8 cellular contexts compared by ENCODE assay signal in the genomic region with DNA sequence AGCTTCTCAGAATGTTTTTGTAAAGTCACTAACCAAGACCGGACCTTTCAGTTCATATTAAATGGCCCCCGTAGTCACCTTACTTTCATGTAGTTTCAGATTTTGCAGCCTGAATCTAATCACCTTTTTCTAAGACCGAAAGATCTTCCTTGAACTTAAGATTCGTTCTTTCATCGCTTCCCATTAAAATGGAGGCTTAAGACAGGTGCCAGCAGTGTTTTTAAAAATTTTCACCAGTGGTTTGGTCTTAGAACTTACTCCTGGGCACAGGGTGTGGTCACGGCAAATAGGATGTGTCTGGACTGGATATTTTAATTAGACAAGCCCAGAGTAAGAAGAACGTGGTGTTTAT. TPM values are rescaled to one million over a fixed set of nuclear protein-coding genes. Genes with fewer than 3 reads are reported as not detected.
DNase-seq lines count a peak whose midpoint lies in the region; ATAC-seq and TF ChIP-seq lines count a peak whose summit lies in the region.

No MANE protein-coding gene starts in this region.

- H3K4me2 ChIP-seq in H9 (ENCODE audit: insufficient read depth, insufficient read length, low read length) = peak overlapping the region; percentile 82

- no peak overlapping the region for H2AK5ac ChIP-seq in H9 (ENCODE audit: insufficient read length, low read length)

- WGBS in H9 (ENCODE audit: extremely low coverage, insufficient read length, low lambda C conversion rate) = no CpG with 5 or more reads among the region's 7 CpGs
- 2% methylated on average over 7 of the region's 7 CpGs for WGBS in esophagus muscularis mucosa

- H4K8ac ChIP-seq in H9 (replicated peaks; ENCODE audit: insufficient read length, low read depth, low read length) = no peak overlapping the region

- H3K79me2 ChIP-seq in H9 (ENCODE audit: insufficient read depth, low read length) = peaks cover 53% of the 10 kb centered on the region

- no peak overlapping the region for H2BK12ac ChIP-seq in H9 (ENCODE audit: insufficient read length, low read depth, low read length)

- H3K56ac ChIP-seq in H9 (ENCODE audit: insufficient read length, low read depth, low read length) = peak overlapping the region; percentile 55

- peak overlapping the region; percentile 93 for H3K4me3 ChIP-seq in SJCRH30
- H3K4me3 ChIP-seq in esophagus muscularis mucosa = peak overlapping the region; percentile 75 to 85 (median 78)
- H3K4me3 ChIP-seq in neutrophil (ENCODE audit: low read depth in 1 of 2, low read length in 1 of 2) = peak overlapping the region; percentile 87 to 97

- no peak overlapping the region for H2AFZ ChIP-seq in H9 (ENCODE audit: low read length)

- peaks cover 53 to 58% (median 57%) of the 10 kb centered on the region in 3 experiments for H3K36me3 Mint-ChIP-seq in H9 (ENCODE audit: insufficient read depth in 1 of 3, low read depth in 3 of 3)

- peak overlapping the region; percentile 97; the same call in 1 of the 2 replicates for H3K14ac ChIP-seq in H9 (ENCODE audit: insufficient read depth, low read length)

- TF ChIP-seq CTCF in H9 (conservative IDR thresholded peaks at IDR 0.05) (no peak), esophagus muscularis mucosa (IDR thresholded peaks at IDR 0.05) (no peak), neutrophil (IDR thresholded peaks at IDR 0.05) (no peak)

- no peak overlapping the region for H4K91ac ChIP-seq in H9 (ENCODE audit: insufficient read length, low read depth, low read length)

- H2BK20ac ChIP-seq in H9 (ENCODE audit: low read depth, low read length, poor library complexity, severe bottlenecking) = no peak overlapping the region

- no peak overlapping the region for H2BK15ac ChIP-seq in H9 (ENCODE audit: low read depth, low read length)

- DNase-seq in H9 = no peak
- DNase-seq in SJCRH30 = peak in 1 of 2 experiments; percentile 35
- no peak for DNase-seq in esophagus muscularis mucosa (ENCODE audit: extremely low spot score)
- no peak for DNase-seq in effector CD4-positive, alpha-beta T cell
- no peak for DNase-seq in iPS-NIHi11 (ENCODE audit: low spot score)
- DNase-seq in NK-92 treated with Interleukin-12 subunit alpha and Interleukin-12 subunit beta, amount 100 ng/mL, for 24 hours (lab: John Stamatoyannopoulos, UW) = no peak

- peaks cover 2% of the 10 kb centered on the region; the same call in 1 of the 2 replicates for H3K4me1 ChIP-seq in H9 (ENCODE audit: insufficient read depth, low read length)
- H3K4me1 ChIP-seq in SJCRH30 = peaks cover 10% of the 10 kb centered on the region
- H3K4me1 ChIP-seq in esophagus muscularis mucosa = peaks cover 41 to 51% (median 47%) of the 10 kb centered on the region in 4 donors
- peaks cover 42 to 59% of the 10 kb centered on the region in 2 experiments for H3K4me1 ChIP-seq in neutrophil (ENCODE audit: control insufficient read depth in 1 of 2, insufficient read depth in 1 of 2, low read depth in 1 of 2, low read length in 1 of 2)

- H3T11ph ChIP-seq in H9 (ENCODE audit: low read length) = peak overlapping the region; percentile 95

- no peak for ATAC-seq in GM18861 (IDR thresholded peaks at IDR 0.05; ENCODE audit: unreplicated experiment)

- H3K79me1 ChIP-seq in H9 (ENCODE audit: insufficient read depth, low read depth, low read length, poor library complexity, severe bottlenecking) = no peaks in the 10 kb centered on the region

- intact Hi-C loops in esophagus muscularis mucosa (cut with DNase I) = loop anchor here (5.0 kb wide), 3 partner anchors 47 to 172 kb away; a partner anchor contains a TSS

- H3K27ac Mint-ChIP-seq in H9 = peak overlapping the region; percentile 100

- peak overlapping the region; percentile 94 to 97 for H3K4me3 Mint-ChIP-seq in H9

- H3K9ac ChIP-seq in H9 (ENCODE audit: extremely low read depth, insufficient read length, low read length) = peak overlapping the region; percentile 99

- H3K27ac ChIP-seq in H9 (ENCODE audit: insufficient read length, low read depth, low read length) (peak overlapping the region; percentile 86), SJCRH30 (peak overlapping the region; percentile 98), esophagus muscularis mucosa (replicated peaks in 1 of 4) (peak overlapping the region; percentile 92 to 99 (median 96)), neutrophil (peak overlapping the region; percentile 96)

- peak overlapping the region; percentile 93 for H4K5ac ChIP-seq in H9 (ENCODE audit: insufficient read length, low read depth, low read length)

- TF ChIP-seq POLR2A in esophagus muscularis mucosa (IDR thresholded peaks at IDR 0.05; ENCODE audit: low read depth) = no peak

- H3K9me3 ChIP-seq in H9 (ENCODE audit: control insufficient read depth, low read depth, low read length) (no peaks in the 10 kb centered on the region), SJCRH30 (replicated peaks) (no peaks in the 10 kb centered on the region), esophagus muscularis mucosa (no peaks in the 10 kb centered on the region), neutrophil (no peaks in the 10 kb centered on the region)

- no peak overlapping the region for H3K23ac ChIP-seq in H9 (ENCODE audit: insufficient read length, low read depth, low read length)

- peaks cover 4% of the 10 kb centered on the region for H3K27me3 Mint-ChIP-seq in H9 (ENCODE audit: low read depth)

- peaks cover 32 to 38% of the 10 kb centered on the region in 2 experiments for H3K4me1 Mint-ChIP-seq in H9

- peak overlapping the region; percentile 100 for H3K18ac ChIP-seq in H9 (ENCODE audit: insufficient read length, low read depth, low read length)

- peak overlapping the region; percentile 85 for H2BK5ac ChIP-seq in H9 (ENCODE audit: insufficient read length, low read length)

- peak overlapping the region; percentile 99 for H2BK120ac ChIP-seq in H9 (ENCODE audit: low read depth, low read length, poor library complexity, severe bottlenecking)

- no peaks in the 10 kb centered on the region for H4K20me1 ChIP-seq in H9 (ENCODE audit: control insufficient read depth, insufficient read depth, insufficient read length)

- peaks cover 10% of the 10 kb centered on the region for H3K23me2 ChIP-seq in H9 (ENCODE audit: insufficient read length, low read depth, low read length, poor library complexity, severe bottlenecking)

- peaks cover 12 to 15% of the 10 kb centered on the region in 2 experiments; a peak in 4 of 5 replicates for H3K9me3 Mint-ChIP-seq in H9

- peak overlapping the region; percentile 98; the same call in 1 of the 2 replicates for H3K4ac ChIP-seq in H9 (ENCODE audit: low read depth, low read length)

- H3K27me3 ChIP-seq in H9 (ENCODE audit: insufficient read depth, low read length) = no peaks in the 10 kb centered on the region
- H3K27me3 ChIP-seq in SJCRH30 = no peaks in the 10 kb centered on the region
- no peaks in the 10 kb centered on the region for H3K27me3 ChIP-seq in esophagus muscularis mucosa
- H3K27me3 ChIP-seq in neutrophil = no peaks in the 10 kb centered on the region

- no peak for TF ChIP-seq EP300 in esophagus muscularis mucosa (IDR thresholded peaks at IDR 0.05)

- H3K36me3 ChIP-seq in SJCRH30 (peaks cover 49% of the 10 kb centered on the region), esophagus muscularis mucosa (peaks cover 26 to 33% (median 30%) of the 10 kb centered on the region in 4 donors), neutrophil (peaks cover 32% of the 10 kb centered on the region)

RNA-seq across cellular contexts. Expression of a gene that starts 0.6 kb away (rescaled TPM):
- 954 and 960 TPM in 2 replicates for total RNA-seq in H9 (2021)
- 395 and 493 TPM in 2 replicates for total RNA-seq in SJCRH30 (2014; rRNA removed; shearing (Covaris generic))
- total RNA-seq in esophagus muscularis mucosa = 100 to 1,000 TPM; 149 to 226 (median 180) TPM

RNA-seq across cellular contexts. Expression of a gene that starts 47.5 kb away (rescaled TPM):
- total RNA-seq in H9 (2021) (17.5 TPM in 2 replicates), esophagus muscularis mucosa (10 to 100 TPM; 32.0 to 44.3 (median 40.3) TPM)
- total RNA-seq in SJCRH30 (2014; rRNA removed; shearing (Covaris generic)) = 26.9 and 27.6 TPM in 2 replicates
